ENCODE assay signal across 17 cellular contexts in the genomic region with DNA sequence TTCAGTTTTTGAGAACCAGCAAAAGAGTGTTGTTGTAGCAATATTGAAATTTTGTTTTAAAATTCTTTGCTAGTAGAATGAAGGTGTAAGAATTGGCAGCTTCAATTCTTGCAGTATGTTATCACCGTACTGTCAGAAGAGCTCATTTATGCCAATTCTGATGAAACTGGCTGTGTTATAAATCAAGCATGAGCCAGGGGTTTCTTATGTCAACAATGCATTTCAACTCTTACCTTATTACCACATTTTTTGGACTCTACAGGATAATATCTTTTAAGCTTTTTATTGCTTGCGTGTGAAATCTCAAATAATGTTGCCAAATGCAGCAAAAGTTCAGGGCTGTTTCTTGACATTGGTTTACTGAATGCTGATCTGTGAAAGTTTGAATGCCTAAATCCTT.
A peak's percentile ranks its signal among the peaks of the same experiment; 100 is the strongest.
DNase-seq lines count a peak whose midpoint lies in the region; ATAC-seq, FAIRE-seq and TF ChIP-seq lines count a peak whose summit lies in the region.
"Had no signal": no experiment of that assay in that cellular context is flagged by ENCODE, and none has a peak within 500 bp of the region (broad histone marks: within the 10 kb centered on the region; RNA-seq: fewer than 3 reads in every experiment).

No MANE protein-coding gene starts in this region.

- H3F3A ChIP-seq in GM23338 (replicated peaks; ENCODE audit: low read depth) (no peaks in the 10 kb centered on the region), PC-3 (ENCODE audit: low read length, unreplicated experiment) (no peaks in the 10 kb centered on the region)

- no peak overlapping the region for H2AFZ ChIP-seq in GM23338
- no peak overlapping the region for H2AFZ ChIP-seq in PC-3 (ENCODE audit: low read length)
- H2AFZ ChIP-seq in astrocyte (ENCODE audit: low read depth, low read length) = no peak overlapping the region

- H3K27me3 Mint-ChIP-seq in GM23338 (ENCODE audit: insufficient read depth, low read depth, poor library complexity) (no peaks in the 10 kb centered on the region), astrocyte (ENCODE audit: low read depth, unreplicated experiment) (no peaks in the 10 kb centered on the region)
- H3K27me3 Mint-ChIP-seq: CD4-positive, CD25-positive, alpha-beta regulatory T cell had no signal

- H3K9ac ChIP-seq in PC-3 (ENCODE audit: low read length) (peak overlapping the region; percentile 23; the same call in 1 of the 2 replicates), astrocyte (ENCODE audit: low read length) (no peak overlapping the region)
- H3K9ac ChIP-seq: BLaER1 treated with 17β-estradiol and CSF1 and Interleukin-3, amounts not matched to agents 10 nM and 100 nM had no signal

- H3K79me2 ChIP-seq in GM23338 (replicated peaks; ENCODE audit: insufficient read depth) = no peaks in the 10 kb centered on the region
- H3K79me2 ChIP-seq in PC-3 (ENCODE audit: low read length) = no peaks in the 10 kb centered on the region
- H3K79me2 ChIP-seq in astrocyte (ENCODE audit: insufficient read depth, low read length) = no peaks in the 10 kb centered on the region

- ATAC-seq in GM23338 (no peak), PC-3 (peak; percentile 68), Right ventricle myocardium superior (ENCODE audit: poor library complexity) (no peak), heart right ventricle (no peak)
- ATAC-seq: GM12878 had no signal

- H4K20me1 ChIP-seq in GM23338 (replicated peaks; ENCODE audit: insufficient read depth) (no peaks in the 10 kb centered on the region), PC-3 (ENCODE audit: low read length) (no peaks in the 10 kb centered on the region), astrocyte (ENCODE audit: insufficient read depth, low read length) (no peaks in the 10 kb centered on the region)
- H4K20me1 ChIP-seq: BLaER1 treated with 17β-estradiol and CSF1 and Interleukin-3, amounts not matched to agents 10 nM and 100 nM had no signal

- H3K27ac ChIP-seq in GM23338 (ENCODE audit: low read depth) (no peak overlapping the region), PC-3 (ENCODE audit: low read length) (peak overlapping the region; percentile 71), astrocyte (ENCODE audit: low read depth, low read length) (no peak overlapping the region), heart right ventricle (no peak overlapping the region)
- H3K27ac ChIP-seq: BLaER1 treated with 17β-estradiol and CSF1 and Interleukin-3, amounts not matched to agents 10 nM and 100 nM had no signal

- H3K4me2 ChIP-seq in GM23338 (no peak overlapping the region), PC-3 (ENCODE audit: low read length) (peak overlapping the region; percentile 70), astrocyte (ENCODE audit: low read length) (no peak overlapping the region)

- intact Hi-C loops in PC-3 (cut with micrococcal nuclease) = loop anchor here (1.0 kb wide), 1 partner anchor 148 kb away; no protein-coding TSS in a partner anchor
- intact Hi-C loops in Right ventricle myocardium superior (cut with DNase I) = no loop called here
- intact Hi-C loops in heart right ventricle (cut with DNase I) = no loop called here

- no peaks in the 10 kb centered on the region for H3K36me3 ChIP-seq in GM23338 (ENCODE audit: insufficient read depth)
- H3K36me3 ChIP-seq in PC-3 (ENCODE audit: low read depth, low read length) = no peaks in the 10 kb centered on the region
- H3K36me3 ChIP-seq in astrocyte (ENCODE audit: insufficient read depth, low read length) = no peaks in the 10 kb centered on the region
- no peaks in the 10 kb centered on the region for H3K36me3 ChIP-seq in heart right ventricle
- H3K36me3 ChIP-seq: BLaER1 treated with 17β-estradiol and CSF1 and Interleukin-3, amounts not matched to agents 10 nM and 100 nM had no signal

- DNase-seq in GM23338 (ENCODE audit: low spot score) (no peak), PC-3 (peak; percentile 74), astrocyte (ENCODE audit: low read depth) (no peak), fibroblast of the aortic adventitia (ENCODE audit: low read depth) (peak; percentile 16), EL (no peak), Right ventricle myocardium superior (no peak), heart right ventricle (no peak)
- DNase-seq in stimulated activated CD4-positive, alpha-beta T cell treated with anti-CD3 and anti-CD28 coated beads, Interleukin-15, amount 100 ng/mL, for 24 hours = no peak
- DNase-seq: 8988T; AML-193; CD4-positive, CD25-positive, alpha-beta regulatory T cell; DMS53; GOT3; H9 had no signal

- H3K27me3 ChIP-seq in GM23338 (ENCODE audit: insufficient read depth) (no peaks in the 10 kb centered on the region), PC-3 (ENCODE audit: low read length) (no peaks in the 10 kb centered on the region), astrocyte (ENCODE audit: insufficient read depth, low read length) (no peaks in the 10 kb centered on the region), heart right ventricle (no peaks in the 10 kb centered on the region)
- H3K27me3 ChIP-seq: BLaER1 treated with 17β-estradiol and CSF1 and Interleukin-3, amounts not matched to agents 10 nM and 100 nM had no signal

- H3K4me1 ChIP-seq in GM23338 (ENCODE audit: insufficient read depth) (no peaks in the 10 kb centered on the region; the same call in 1 of the 2 replicates), PC-3 (ENCODE audit: insufficient read depth, low read length) (peaks cover 54% of the 10 kb centered on the region), astrocyte (ENCODE audit: insufficient read depth, low read length) (peaks cover 4% of the 10 kb centered on the region), heart right ventricle (no peaks in the 10 kb centered on the region)

- no peaks in the 10 kb centered on the region for H3K9me3 ChIP-seq in PC-3 (ENCODE audit: low read length)
- no peaks in the 10 kb centered on the region for H3K9me3 ChIP-seq in astrocyte (ENCODE audit: insufficient read depth, low read depth, low read length)
- H3K9me3 ChIP-seq in heart right ventricle = no peaks in the 10 kb centered on the region
- H3K9me3 ChIP-seq: BLaER1 treated with 17β-estradiol and CSF1 and Interleukin-3, amounts not matched to agents 10 nM and 100 nM had no signal

- H3K4me1 Mint-ChIP-seq in GM23338 = peaks cover 12% of the 10 kb centered on the region; the same call in 2 of the 3 replicates
- H3K4me1 Mint-ChIP-seq in astrocyte (ENCODE audit: low read depth, unreplicated experiment) = peaks cover 29% of the 10 kb centered on the region
- H3K4me1 Mint-ChIP-seq: CD4-positive, CD25-positive, alpha-beta regulatory T cell had no signal

- no peak overlapping the region for H3K4me3 ChIP-seq in GM23338
- peak overlapping the region; percentile 29; the same call in 1 of the 2 replicates for H3K4me3 ChIP-seq in PC-3 (ENCODE audit: low read length)
- H3K4me3 ChIP-seq in astrocyte (ENCODE audit: insufficient read depth, low read depth, low read length) = no peak overlapping the region
- H3K4me3 ChIP-seq in fibroblast of the aortic adventitia (ENCODE audit: low read depth, low read length) = no peak overlapping the region
- H3K4me3 ChIP-seq in heart right ventricle = no peak overlapping the region
- H3K4me3 ChIP-seq: BLaER1 treated with 17β-estradiol and CSF1 and Interleukin-3, amounts not matched to agents 10 nM and 100 nM; GM12878 had no signal

- H3K27ac Mint-ChIP-seq in GM23338 (0 out of 2 replicates have a peak overlapping the region, but pooled peaks have one; percentile 31), astrocyte (ENCODE audit: unreplicated experiment) (peak overlapping the region; percentile 73)
- H3K27ac Mint-ChIP-seq: CD4-positive, CD25-positive, alpha-beta regulatory T cell; H9 had no signal

- TF ChIP-seq CTCF in GM23338 (conservative IDR thresholded peaks at IDR 0.05; ENCODE audit: low read depth in 2 of 2) (no peak), PC-3 (conservative IDR thresholded peaks at IDR 0.05; ENCODE audit: low read depth, low read length) (no peak), astrocyte (IDR thresholded peaks at IDR 0.05; ENCODE audit: insufficient read depth, low read depth, low read length) (no peak), fibroblast of the aortic adventitia (IDR thresholded peaks at IDR 0.05; ENCODE audit: insufficient read depth, low read length) (no peak), heart right ventricle (IDR thresholded peaks at IDR 0.05) (no peak)

- no peaks in the 10 kb centered on the region for H3K36me3 Mint-ChIP-seq in GM23338 (ENCODE audit: low read depth)
- H3K36me3 Mint-ChIP-seq in astrocyte (ENCODE audit: low read depth, unreplicated experiment) = no peaks in the 10 kb centered on the region
- H3K36me3 Mint-ChIP-seq: CD4-positive, CD25-positive, alpha-beta regulatory T cell had no signal

- WGBS in heart right ventricle, 2 donors = 72 to 80% methylated on average over 2 of the region's 2 CpGs

- H3K9me2 ChIP-seq in GM23338 (ENCODE audit: insufficient read depth) = no peaks in the 10 kb centered on the region
- H3K9me2 ChIP-seq in PC-3 (replicated peaks; ENCODE audit: low read length) = no peaks in the 10 kb centered on the region

- no TSS peak for BruUV-seq in PC-3 (replicated peaks; lab: Mats Ljungman, UMichigan)

- H3K4me3 Mint-ChIP-seq in GM23338 (no peak overlapping the region), astrocyte (ENCODE audit: unreplicated experiment) (no peak overlapping the region)
- H3K4me3 Mint-ChIP-seq: CD4-positive, CD25-positive, alpha-beta regulatory T cell; H9 had no signal

- POLR2A ChIA-PET in PC-3 (lab: Charles Lee; ENCODE audit: unreplicated experiment) = no interaction called here

- H3K9me3 Mint-ChIP-seq in GM23338 (no peaks in the 10 kb centered on the region), astrocyte (ENCODE audit: unreplicated experiment) (no peaks in the 10 kb centered on the region)
- H3K9me3 Mint-ChIP-seq: H9 had no signal

- CTCF ChIA-PET in PC-3 (lab: Charles Lee) = no interaction called here

- FAIRE-seq in astrocyte (lab: Jason Lieb, UNC) = no peak
- FAIRE-seq: GM12878, GM18507 had no signal

TF ChIP-seq in GM23338, 12 proteins besides CTCF, POLR2A, EP300 and RAD21 (continues in another document):
- TF ChIP-seq POLR2AphosphoS5 (IDR thresholded peaks at IDR 0.05; ENCODE audit: low read depth) = no peak
- TF ChIP-seq STAT1 (IDR thresholded peaks at IDR 0.05; ENCODE audit: unreplicated experiment) = no peak
- TF ChIP-seq, protein P1, sequence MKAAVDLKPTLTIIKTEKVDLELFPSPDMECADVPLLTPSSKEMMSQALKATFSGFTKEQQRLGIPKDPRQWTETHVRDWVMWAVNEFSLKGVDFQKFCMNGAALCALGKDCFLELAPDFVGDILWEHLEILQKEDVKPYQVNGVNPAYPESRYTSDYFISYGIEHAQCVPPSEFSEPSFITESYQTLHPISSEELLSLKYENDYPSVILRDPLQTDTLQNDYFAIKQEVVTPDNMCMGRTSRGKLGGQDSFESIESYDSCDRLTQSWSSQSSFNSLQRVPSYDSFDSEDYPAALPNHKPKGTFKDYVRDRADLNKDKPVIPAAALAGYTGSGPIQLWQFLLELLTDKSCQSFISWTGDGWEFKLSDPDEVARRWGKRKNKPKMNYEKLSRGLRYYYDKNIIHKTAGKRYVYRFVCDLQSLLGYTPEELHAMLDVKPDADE (IDR thresholded peaks at IDR 0.05) = no peak
- no peak for TF ChIP-seq JUNB (IDR thresholded peaks at IDR 0.05; ENCODE audit: unreplicated experiment)
- TF ChIP-seq CREB1 (CRISPR knock-in tag; IDR thresholded peaks at IDR 0.05; ENCODE audit: low read depth) = no peak

Comparison
In these comparisons a context has a peak if more than half of its experiments do, and no peak if none do; other contexts are left out.
1. DNase-seq: peak in PC-3 (single experiment) and fibroblast of the aortic adventitia (single experiment); none in GM23338 (single experiment), astrocyte (single experiment), EL (single experiment), stimulated activated CD4-positive, alpha-beta T cell treated with anti-CD3 and anti-CD28 coated beads, Interleukin-15, amount 100 ng/mL, for 24 hours (single experiment), Right ventricle myocardium superior (single experiment) and heart right ventricle (0 of 2).